ENCODE assay signal across 16 cellular contexts in the genomic region with DNA sequence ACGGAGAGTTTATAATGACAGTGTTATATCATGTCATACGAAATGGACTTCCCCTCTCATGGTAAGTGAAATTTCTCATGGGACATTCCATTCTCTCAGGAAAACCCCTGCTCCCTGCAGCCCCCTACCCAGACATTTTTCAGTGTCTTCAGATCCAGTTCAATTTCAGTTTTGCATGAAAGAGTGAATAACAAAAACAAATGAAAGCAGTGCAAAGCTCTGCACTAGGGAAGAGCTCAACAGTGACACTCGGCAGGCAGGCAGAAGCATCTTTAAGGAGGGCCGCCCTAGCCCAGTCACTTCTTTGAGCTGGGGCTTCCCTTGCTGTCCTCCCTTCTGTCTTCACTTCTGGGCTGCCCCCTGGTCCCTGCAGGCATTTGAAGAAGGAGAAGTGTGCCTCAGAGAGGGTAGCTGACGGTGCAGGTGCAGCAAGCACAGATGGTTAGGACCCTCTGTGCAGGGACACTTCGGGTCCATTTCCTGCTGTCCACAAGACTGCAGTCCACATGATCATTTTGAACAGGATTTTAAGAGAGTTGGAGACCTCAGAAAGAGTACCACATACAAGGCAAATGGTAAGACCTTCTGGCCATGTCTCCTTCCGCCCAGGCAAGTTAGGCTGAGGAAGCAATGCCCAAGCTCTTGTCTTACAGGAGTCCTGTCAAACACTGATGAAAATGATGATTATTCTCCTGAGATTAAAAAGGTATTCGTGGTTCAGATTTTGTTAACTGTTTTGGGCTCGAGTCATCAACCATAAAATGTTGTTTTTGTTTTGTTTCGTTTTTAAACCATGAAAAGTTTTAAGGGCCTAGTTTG. TPM values are rescaled to one million over a fixed set of nuclear protein-coding genes. Genes with fewer than 3 reads are reported as not detected.
DNase-seq lines count a peak whose midpoint lies in the region; ATAC-seq and TF ChIP-seq lines count a peak whose summit lies in the region.
"Had no signal": no experiment of that assay in that cellular context is flagged by ENCODE, and none has a peak within 500 bp of the region (broad histone marks: within the 10 kb centered on the region; RNA-seq: fewer than 3 reads in every experiment).

No MANE protein-coding gene starts in this region.

- TF ChIP-seq CTCF in activated B cell treated with CpG ODN at 0.5 μM for 24 hours (IDR thresholded peaks at IDR 0.05) (no peak), PC-3 (conservative IDR thresholded peaks at IDR 0.05; ENCODE audit: low read depth, low read length) (no peak)

- ATAC-seq in GM19351 (IDR thresholded peaks at IDR 0.05; ENCODE audit: unreplicated experiment) (peak; percentile 16), activated B cell treated with CpG ODN at 0.5 μM for 24 hours (ENCODE audit: low read depth) (peak; percentile 47), PC-3 (no peak), GM21786 (IDR thresholded peaks at IDR 0.05; ENCODE audit: unreplicated experiment) (no peak)
- ATAC-seq in stimulated activated naive CD8-positive, alpha-beta T cell treated with anti-CD3 and anti-CD28 coated beads, Interleukin-15, Interleukin-2, amounts not matched to agents 100 U/mL and 50 U/mL, for 24 hours, result peak; percentile 2

- no peak overlapping the region for H3K27ac ChIP-seq in PC-3 (ENCODE audit: low read length)
- H3K27ac ChIP-seq: esophagus muscularis mucosa, VCaP had no signal

- no peaks in the 10 kb centered on the region for H3F3A ChIP-seq in PC-3 (ENCODE audit: low read length, unreplicated experiment)

- DNase-seq in activated naive CD4-positive, alpha-beta T cell treated with anti-CD3 and anti-CD28 coated beads for 36 hours, result peak; percentile 25
- no peak for DNase-seq in activated naive CD4-positive, alpha-beta T cell (lab: John Stamatoyannopoulos, UW)
- DNase-seq in activated B cell treated with CpG ODN at 0.5 μM for 24 hours, result peak; percentile 54
- DNase-seq in stimulated activated naive CD8-positive, alpha-beta T cell treated with anti-CD3 and anti-CD28 coated beads, Interleukin-15, Interleukin-2, amounts not matched to agents 100 U/mL and 50 U/mL, for 24 hours, result peak; percentile 26
- no peak for DNase-seq in PC-3
- no peak for DNase-seq in NCI-H2196 treated with DMSO at 0.1 percent for 48 hours (lab: John Stamatoyannopoulos, UW; ENCODE audit: unreplicated experiment)
- DNase-seq: ACHN; CD8-positive, alpha-beta memory T cell; DMS79 treated with DMSO at 0.1 percent for 48 hours; KBM-7; NCI-H1092 had no signal

- no peaks in the 10 kb centered on the region for H3K9me3 Mint-ChIP-seq in activated naive CD4-positive, alpha-beta T cell treated with anti-CD3 and anti-CD28 coated beads for 36 hours
- H3K9me3 Mint-ChIP-seq in activated B cell treated with CpG ODN at 0.5 μM for 24 hours, result no peaks in the 10 kb centered on the region

- H3K9me3 ChIP-seq in PC-3 (ENCODE audit: low read length), result no peaks in the 10 kb centered on the region
- H3K9me3 ChIP-seq: esophagus muscularis mucosa had no signal

- H3K4me3 ChIP-seq in PC-3 (ENCODE audit: low read length), result no peak overlapping the region
- H3K4me3 ChIP-seq: esophagus muscularis mucosa had no signal

- no TSS peak for BruUV-seq in PC-3 (replicated peaks; lab: Mats Ljungman, UMichigan)

- no peaks in the 10 kb centered on the region for H3K9me2 ChIP-seq in PC-3 (replicated peaks; ENCODE audit: low read length)

- POLR2A ChIA-PET in activated B cell treated with CpG ODN at 0.5 μM for 24 hours (lab: Charles Lee) (interaction anchor here (0.5 to 3.0 kb wide), 29 partner anchors 10 to 129 kb away, joined by 3 to 37 read pairs (median 5); a partner anchor contains a TSS), PC-3 (lab: Charles Lee; ENCODE audit: unreplicated experiment) (no interaction called here)

- intact Hi-C loops in activated naive CD4-positive, alpha-beta T cell treated with anti-CD3 and anti-CD28 coated beads for 36 hours (cut with micrococcal nuclease), result no loop called here
- intact Hi-C loops in activated B cell treated with CpG ODN at 0.5 μM for 24 hours (cut with micrococcal nuclease), result loop anchor here (1.0 kb wide), 3 partner anchors 16 to 69 kb away; no protein-coding TSS in a partner anchor
- intact Hi-C loops in PC-3 (cut with micrococcal nuclease), result no loop called here

- peaks cover 57% of the 10 kb centered on the region for H3K4me1 Mint-ChIP-seq in activated naive CD4-positive, alpha-beta T cell treated with anti-CD3 and anti-CD28 coated beads for 36 hours (ENCODE audit: low read depth)
- peaks cover 65% of the 10 kb centered on the region for H3K4me1 Mint-ChIP-seq in activated B cell treated with CpG ODN at 0.5 μM for 24 hours

- H3K9ac ChIP-seq in PC-3 (ENCODE audit: low read length), result no peak overlapping the region

- H4K20me1 ChIP-seq in PC-3 (ENCODE audit: low read length), result no peaks in the 10 kb centered on the region

- H3K27ac Mint-ChIP-seq in activated naive CD4-positive, alpha-beta T cell treated with anti-CD3 and anti-CD28 coated beads for 36 hours, result no peak overlapping the region
- H3K27ac Mint-ChIP-seq in activated B cell treated with CpG ODN at 0.5 μM for 24 hours, result peak overlapping the region; percentile 93
- H3K27ac Mint-ChIP-seq: nephron had no signal

- H3K27me3 ChIP-seq in PC-3 (ENCODE audit: low read length), result peaks cover 19% of the 10 kb centered on the region; the same call in 1 of the 2 replicates

- no peaks in the 10 kb centered on the region for H3K79me2 ChIP-seq in PC-3 (ENCODE audit: low read length)

- CTCF ChIA-PET in activated naive CD4-positive, alpha-beta T cell treated with anti-CD3 and anti-CD28 coated beads for 36 hours (lab: Charles Lee), result no interaction called here
- CTCF ChIA-PET in activated B cell treated with CpG ODN at 0.5 μM for 24 hours (lab: Charles Lee), result interaction anchor here (1.0 to 3.0 kb wide), 6 partner anchors 37 to 105 kb away, joined by 3 to 10 read pairs (median 6); a partner anchor contains a TSS
- CTCF ChIA-PET in PC-3 (lab: Charles Lee), result no interaction called here

- no peaks in the 10 kb centered on the region for H3K36me3 Mint-ChIP-seq in activated naive CD4-positive, alpha-beta T cell treated with anti-CD3 and anti-CD28 coated beads for 36 hours (ENCODE audit: low read depth)
- H3K36me3 Mint-ChIP-seq in activated B cell treated with CpG ODN at 0.5 μM for 24 hours (ENCODE audit: low read depth), result peaks cover 16% of the 10 kb centered on the region

- no peak overlapping the region for H3K4me2 ChIP-seq in PC-3 (ENCODE audit: low read length)

- H3K4me3 Mint-ChIP-seq in activated naive CD4-positive, alpha-beta T cell treated with anti-CD3 and anti-CD28 coated beads for 36 hours, result no peak overlapping the region
- peak overlapping the region; percentile 76 for H3K4me3 Mint-ChIP-seq in activated B cell treated with CpG ODN at 0.5 μM for 24 hours
- H3K4me3 Mint-ChIP-seq: nephron had no signal

- no peak overlapping the region for H2AFZ ChIP-seq in PC-3 (ENCODE audit: low read length)

- peaks cover 8% of the 10 kb centered on the region for H3K4me1 ChIP-seq in PC-3 (ENCODE audit: insufficient read depth, low read length)

- H3K27me3 Mint-ChIP-seq in activated naive CD4-positive, alpha-beta T cell treated with anti-CD3 and anti-CD28 coated beads for 36 hours (ENCODE audit: low read depth), result no peaks in the 10 kb centered on the region
- H3K27me3 Mint-ChIP-seq in activated B cell treated with CpG ODN at 0.5 μM for 24 hours, result no peaks in the 10 kb centered on the region

- H3K36me3 ChIP-seq in PC-3 (ENCODE audit: low read depth, low read length), result no peaks in the 10 kb centered on the region
- H3K36me3 ChIP-seq: esophagus muscularis mucosa had no signal

RNA-seq across cellular contexts. Expression of a gene that starts 5.4 kb away (rescaled TPM):
- 10 to 100 TPM; 44.6 to 46.9 TPM for total RNA-seq in activated naive CD4-positive, alpha-beta T cell treated with anti-CD3 and anti-CD28 coated beads for 36 hours
- total RNA-seq in activated B cell treated with CpG ODN at 0.5 μM for 24 hours (137 and 153 TPM in 2 replicates), PC-3 (2014; rRNA removed) (26.3 and 37.8 TPM in 2 replicates)

Comparison
In these comparisons a context has a peak if more than half of its experiments do, and no peak if none do; other contexts are left out.
1. DNase-seq: peak in activated naive CD4-positive, alpha-beta T cell treated with anti-CD3 and anti-CD28 coated beads for 36 hours (single experiment), activated B cell treated with CpG ODN at 0.5 μM for 24 hours (single experiment) and stimulated activated naive CD8-positive, alpha-beta T cell treated with anti-CD3 and anti-CD28 coated beads, Interleukin-15, Interleukin-2, amounts not matched to agents 100 U/mL and 50 U/mL, for 24 hours (single experiment); none in activated naive CD4-positive, alpha-beta T cell (0 of 4), PC-3 (single experiment) and NCI-H2196 treated with DMSO at 0.1 percent for 48 hours (single experiment).
2. ATAC-seq: peak in GM19351 (single experiment), activated B cell treated with CpG ODN at 0.5 μM for 24 hours (single experiment) and stimulated activated naive CD8-positive, alpha-beta T cell treated with anti-CD3 and anti-CD28 coated beads, Interleukin-15, Interleukin-2, amounts not matched to agents 100 U/mL and 50 U/mL, for 24 hours (single experiment); none in PC-3 (single experiment) and GM21786 (single experiment).